Comparison of ENCODE assay signal across 1 cellular context in the genomic region with DNA sequence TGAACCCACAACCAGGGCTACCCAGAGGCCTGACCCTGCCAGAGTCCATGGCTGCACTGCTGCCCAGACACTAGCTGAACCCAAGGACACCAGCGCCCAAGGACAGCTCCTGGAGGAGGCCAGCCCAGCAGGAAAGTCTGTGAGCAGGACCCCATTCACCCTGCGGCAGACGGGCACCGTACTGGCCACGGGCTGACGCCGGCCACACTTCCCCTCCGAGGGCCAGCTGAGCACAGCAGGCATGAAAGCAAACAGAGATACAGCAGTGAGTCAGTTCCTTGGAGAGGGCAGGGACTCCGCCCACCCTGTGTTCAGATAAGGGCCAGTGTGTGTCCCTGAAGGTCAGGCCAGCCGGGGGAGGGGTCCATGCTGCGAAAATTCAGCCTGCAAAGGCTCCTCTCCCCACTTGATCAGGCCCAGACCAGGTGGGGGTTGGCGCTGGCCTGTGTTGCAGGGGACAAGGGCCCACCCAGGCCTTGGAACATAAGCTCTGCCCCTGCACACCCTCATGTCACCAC.
TF ChIP-seq lines count a peak whose summit lies in the region.

No MANE protein-coding gene starts in this region.

TF ChIP-seq in K562, 482 proteins besides CTCF, POLR2A, EP300 and RAD21 (continued from another document and continues in another):
- TF ChIP-seq, protein P1, sequence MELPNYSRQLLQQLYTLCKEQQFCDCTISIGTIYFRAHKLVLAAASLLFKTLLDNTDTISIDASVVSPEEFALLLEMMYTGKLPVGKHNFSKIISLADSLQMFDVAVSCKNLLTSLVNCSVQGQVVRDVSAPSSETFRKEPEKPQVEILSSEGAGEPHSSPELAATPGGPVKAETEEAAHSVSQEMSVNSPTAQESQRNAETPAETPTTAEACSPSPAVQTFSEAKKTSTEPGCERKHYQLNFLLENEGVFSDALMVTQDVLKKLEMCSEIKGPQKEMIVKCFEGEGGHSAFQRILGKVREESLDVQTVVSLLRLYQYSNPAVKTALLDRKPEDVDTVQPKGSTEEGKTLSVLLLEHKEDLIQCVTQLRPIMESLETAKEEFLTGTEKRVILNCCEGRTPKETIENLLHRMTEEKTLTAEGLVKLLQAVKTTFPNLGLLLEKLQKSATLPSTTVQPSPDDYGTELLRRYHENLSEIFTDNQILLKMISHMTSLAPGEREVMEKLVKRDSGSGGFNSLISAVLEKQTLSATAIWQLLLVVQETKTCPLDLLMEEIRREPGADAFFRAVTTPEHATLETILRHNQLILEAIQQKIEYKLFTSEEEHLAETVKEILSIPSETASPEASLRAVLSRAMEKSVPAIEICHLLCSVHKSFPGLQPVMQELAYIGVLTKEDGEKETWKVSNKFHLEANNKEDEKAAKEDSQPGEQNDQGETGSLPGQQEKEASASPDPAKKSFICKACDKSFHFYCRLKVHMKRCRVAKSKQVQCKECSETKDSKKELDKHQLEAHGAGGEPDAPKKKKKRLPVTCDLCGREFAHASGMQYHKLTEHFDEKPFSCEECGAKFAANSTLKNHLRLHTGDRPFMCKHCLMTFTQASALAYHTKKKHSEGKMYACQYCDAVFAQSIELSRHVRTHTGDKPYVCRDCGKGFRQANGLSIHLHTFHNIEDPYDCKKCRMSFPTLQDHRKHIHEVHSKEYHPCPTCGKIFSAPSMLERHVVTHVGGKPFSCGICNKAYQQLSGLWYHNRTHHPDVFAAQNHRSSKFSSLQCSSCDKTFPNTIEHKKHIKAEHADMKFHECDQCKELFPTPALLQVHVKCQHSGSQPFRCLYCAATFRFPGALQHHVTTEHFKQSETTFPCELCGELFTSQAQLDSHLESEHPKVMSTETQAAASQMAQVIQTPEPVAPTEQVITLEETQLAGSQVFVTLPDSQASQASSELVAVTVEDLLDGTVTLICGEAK (IDR thresholded peaks at IDR 0.05): no peak
- TF ChIP-seq, protein P1 (CRISPR knock-in tag; IDR thresholded peaks at IDR 0.05): no peak
- TF ChIP-seq, protein P2, sequence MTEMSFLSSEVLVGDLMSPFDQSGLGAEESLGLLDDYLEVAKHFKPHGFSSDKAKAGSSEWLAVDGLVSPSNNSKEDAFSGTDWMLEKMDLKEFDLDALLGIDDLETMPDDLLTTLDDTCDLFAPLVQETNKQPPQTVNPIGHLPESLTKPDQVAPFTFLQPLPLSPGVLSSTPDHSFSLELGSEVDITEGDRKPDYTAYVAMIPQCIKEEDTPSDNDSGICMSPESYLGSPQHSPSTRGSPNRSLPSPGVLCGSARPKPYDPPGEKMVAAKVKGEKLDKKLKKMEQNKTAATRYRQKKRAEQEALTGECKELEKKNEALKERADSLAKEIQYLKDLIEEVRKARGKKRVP (CRISPR knock-in tag; IDR thresholded peaks at IDR 0.05): peak; percentile 70
- TF ChIP-seq COPS2 (conservative IDR thresholded peaks at IDR 0.05) (no peak), SMARCC2 (IDR thresholded peaks at IDR 0.05; ENCODE audit: low read depth) (0 out of 2 replicates have a peak, but pooled peaks have one; percentile 53), TBP (optimal IDR thresholded peaks at IDR 0.05; ENCODE audit: low read depth, low read length) (peak; percentile 22), ZNF184 (CRISPR knock-in tag; IDR thresholded peaks at IDR 0.05) (no peak), GTF2E2 (tag; IDR thresholded peaks at IDR 0.05) (no peak), ZNF444 (CRISPR knock-in tag; IDR thresholded peaks at IDR 0.05) (no peak), TAF1 (IDR thresholded peaks at IDR 0.05; ENCODE audit: control insufficient read depth, extremely low read depth, insufficient read depth, low read length, severe bottlenecking) (peak; percentile 50), MXI1 (IDR thresholded peaks at IDR 0.05; ENCODE audit: low read depth, low read length) (0 out of 2 replicates have a peak, but pooled peaks have one; percentile 67), ZNF408 (CRISPR knock-in tag; IDR thresholded peaks at IDR 0.05; ENCODE audit: low read depth) (no peak), ZNF197 (CRISPR knock-in tag; IDR thresholded peaks at IDR 0.05; ENCODE audit: low read depth) (no peak), KDM1A (IDR thresholded peaks at IDR 0.05) (peak in 1 of 2 experiments; percentile 17; a peak in 1 of 4 replicates), ZNF766 (CRISPR knock-in tag; conservative IDR thresholded peaks at IDR 0.05) (no peak), HIVEP1 (CRISPR knock-in tag; IDR thresholded peaks at IDR 0.05) (0 out of 2 replicates have a peak, but pooled peaks have one; percentile 73)
- TF ChIP-seq, protein P3, sequence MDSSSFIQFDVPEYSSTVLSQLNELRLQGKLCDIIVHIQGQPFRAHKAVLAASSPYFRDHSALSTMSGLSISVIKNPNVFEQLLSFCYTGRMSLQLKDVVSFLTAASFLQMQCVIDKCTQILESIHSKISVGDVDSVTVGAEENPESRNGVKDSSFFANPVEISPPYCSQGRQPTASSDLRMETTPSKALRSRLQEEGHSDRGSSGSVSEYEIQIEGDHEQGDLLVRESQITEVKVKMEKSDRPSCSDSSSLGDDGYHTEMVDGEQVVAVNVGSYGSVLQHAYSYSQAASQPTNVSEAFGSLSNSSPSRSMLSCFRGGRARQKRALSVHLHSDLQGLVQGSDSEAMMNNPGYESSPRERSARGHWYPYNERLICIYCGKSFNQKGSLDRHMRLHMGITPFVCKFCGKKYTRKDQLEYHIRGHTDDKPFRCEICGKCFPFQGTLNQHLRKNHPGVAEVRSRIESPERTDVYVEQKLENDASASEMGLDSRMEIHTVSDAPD (CRISPR knock-in tag; IDR thresholded peaks at IDR 0.05): no peak
- TF ChIP-seq, protein P4, sequence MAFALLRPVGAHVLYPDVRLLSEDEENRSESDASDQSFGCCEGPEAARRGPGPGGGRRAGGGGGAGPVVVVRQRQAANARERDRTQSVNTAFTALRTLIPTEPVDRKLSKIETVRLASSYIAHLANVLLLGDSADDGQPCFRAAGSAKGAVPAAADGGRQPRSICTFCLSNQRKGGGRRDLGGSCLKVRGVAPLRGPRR (CRISPR knock-in tag; IDR thresholded peaks at IDR 0.05): no peak
- TF ChIP-seq, protein P5, sequence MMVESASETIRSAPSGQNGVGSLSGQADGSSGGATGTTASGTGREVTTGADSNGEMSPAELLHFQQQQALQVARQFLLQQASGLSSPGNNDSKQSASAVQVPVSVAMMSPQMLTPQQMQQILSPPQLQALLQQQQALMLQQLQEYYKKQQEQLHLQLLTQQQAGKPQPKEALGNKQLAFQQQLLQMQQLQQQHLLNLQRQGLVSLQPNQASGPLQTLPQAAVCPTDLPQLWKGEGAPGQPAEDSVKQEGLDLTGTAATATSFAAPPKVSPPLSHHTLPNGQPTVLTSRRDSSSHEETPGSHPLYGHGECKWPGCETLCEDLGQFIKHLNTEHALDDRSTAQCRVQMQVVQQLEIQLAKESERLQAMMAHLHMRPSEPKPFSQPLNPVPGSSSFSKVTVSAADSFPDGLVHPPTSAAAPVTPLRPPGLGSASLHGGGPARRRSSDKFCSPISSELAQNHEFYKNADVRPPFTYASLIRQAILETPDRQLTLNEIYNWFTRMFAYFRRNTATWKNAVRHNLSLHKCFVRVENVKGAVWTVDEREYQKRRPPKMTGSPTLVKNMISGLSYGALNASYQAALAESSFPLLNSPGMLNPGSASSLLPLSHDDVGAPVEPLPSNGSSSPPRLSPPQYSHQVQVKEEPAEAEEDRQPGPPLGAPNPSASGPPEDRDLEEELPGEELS (CRISPR knock-in tag; IDR thresholded peaks at IDR 0.05; ENCODE audit: borderline replicate concordance): no peak
- TF ChIP-seq, protein P6, sequence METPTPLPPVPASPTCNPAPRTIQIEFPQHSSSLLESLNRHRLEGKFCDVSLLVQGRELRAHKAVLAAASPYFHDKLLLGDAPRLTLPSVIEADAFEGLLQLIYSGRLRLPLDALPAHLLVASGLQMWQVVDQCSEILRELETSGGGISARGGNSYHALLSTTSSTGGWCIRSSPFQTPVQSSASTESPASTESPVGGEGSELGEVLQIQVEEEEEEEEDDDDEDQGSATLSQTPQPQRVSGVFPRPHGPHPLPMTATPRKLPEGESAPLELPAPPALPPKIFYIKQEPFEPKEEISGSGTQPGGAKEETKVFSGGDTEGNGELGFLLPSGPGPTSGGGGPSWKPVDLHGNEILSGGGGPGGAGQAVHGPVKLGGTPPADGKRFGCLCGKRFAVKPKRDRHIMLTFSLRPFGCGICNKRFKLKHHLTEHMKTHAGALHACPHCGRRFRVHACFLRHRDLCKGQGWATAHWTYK (CRISPR knock-in tag; IDR thresholded peaks at IDR 0.05): peak; percentile 77; the same call in 1 of the 2 replicates
- TF ChIP-seq, protein P7, sequence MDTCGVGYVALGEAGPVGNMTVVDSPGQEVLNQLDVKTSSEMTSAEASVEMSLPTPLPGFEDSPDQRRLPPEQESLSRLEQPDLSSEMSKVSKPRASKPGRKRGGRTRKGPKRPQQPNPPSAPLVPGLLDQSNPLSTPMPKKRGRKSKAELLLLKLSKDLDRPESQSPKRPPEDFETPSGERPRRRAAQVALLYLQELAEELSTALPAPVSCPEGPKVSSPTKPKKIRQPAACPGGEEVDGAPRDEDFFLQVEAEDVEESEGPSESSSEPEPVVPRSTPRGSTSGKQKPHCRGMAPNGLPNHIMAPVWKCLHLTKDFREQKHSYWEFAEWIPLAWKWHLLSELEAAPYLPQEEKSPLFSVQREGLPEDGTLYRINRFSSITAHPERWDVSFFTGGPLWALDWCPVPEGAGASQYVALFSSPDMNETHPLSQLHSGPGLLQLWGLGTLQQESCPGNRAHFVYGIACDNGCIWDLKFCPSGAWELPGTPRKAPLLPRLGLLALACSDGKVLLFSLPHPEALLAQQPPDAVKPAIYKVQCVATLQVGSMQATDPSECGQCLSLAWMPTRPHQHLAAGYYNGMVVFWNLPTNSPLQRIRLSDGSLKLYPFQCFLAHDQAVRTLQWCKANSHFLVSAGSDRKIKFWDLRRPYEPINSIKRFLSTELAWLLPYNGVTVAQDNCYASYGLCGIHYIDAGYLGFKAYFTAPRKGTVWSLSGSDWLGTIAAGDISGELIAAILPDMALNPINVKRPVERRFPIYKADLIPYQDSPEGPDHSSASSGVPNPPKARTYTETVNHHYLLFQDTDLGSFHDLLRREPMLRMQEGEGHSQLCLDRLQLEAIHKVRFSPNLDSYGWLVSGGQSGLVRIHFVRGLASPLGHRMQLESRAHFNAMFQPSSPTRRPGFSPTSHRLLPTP (IDR thresholded peaks at IDR 0.05; ENCODE audit: borderline replicate concordance, extremely low read depth, insufficient read length): no peak
- TF ChIP-seq, protein P8, sequence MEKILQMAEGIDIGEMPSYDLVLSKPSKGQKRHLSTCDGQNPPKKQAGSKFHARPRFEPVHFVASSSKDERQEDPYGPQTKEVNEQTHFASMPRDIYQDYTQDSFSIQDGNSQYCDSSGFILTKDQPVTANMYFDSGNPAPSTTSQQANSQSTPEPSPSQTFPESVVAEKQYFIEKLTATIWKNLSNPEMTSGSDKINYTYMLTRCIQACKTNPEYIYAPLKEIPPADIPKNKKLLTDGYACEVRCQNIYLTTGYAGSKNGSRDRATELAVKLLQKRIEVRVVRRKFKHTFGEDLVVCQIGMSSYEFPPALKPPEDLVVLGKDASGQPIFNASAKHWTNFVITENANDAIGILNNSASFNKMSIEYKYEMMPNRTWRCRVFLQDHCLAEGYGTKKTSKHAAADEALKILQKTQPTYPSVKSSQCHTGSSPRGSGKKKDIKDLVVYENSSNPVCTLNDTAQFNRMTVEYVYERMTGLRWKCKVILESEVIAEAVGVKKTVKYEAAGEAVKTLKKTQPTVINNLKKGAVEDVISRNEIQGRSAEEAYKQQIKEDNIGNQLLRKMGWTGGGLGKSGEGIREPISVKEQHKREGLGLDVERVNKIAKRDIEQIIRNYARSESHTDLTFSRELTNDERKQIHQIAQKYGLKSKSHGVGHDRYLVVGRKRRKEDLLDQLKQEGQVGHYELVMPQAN (IDR thresholded peaks at IDR 0.05; ENCODE audit: borderline replicate concordance): peak; percentile 45; the same call in 1 of the 2 replicates
- TF ChIP-seq, protein P9, sequence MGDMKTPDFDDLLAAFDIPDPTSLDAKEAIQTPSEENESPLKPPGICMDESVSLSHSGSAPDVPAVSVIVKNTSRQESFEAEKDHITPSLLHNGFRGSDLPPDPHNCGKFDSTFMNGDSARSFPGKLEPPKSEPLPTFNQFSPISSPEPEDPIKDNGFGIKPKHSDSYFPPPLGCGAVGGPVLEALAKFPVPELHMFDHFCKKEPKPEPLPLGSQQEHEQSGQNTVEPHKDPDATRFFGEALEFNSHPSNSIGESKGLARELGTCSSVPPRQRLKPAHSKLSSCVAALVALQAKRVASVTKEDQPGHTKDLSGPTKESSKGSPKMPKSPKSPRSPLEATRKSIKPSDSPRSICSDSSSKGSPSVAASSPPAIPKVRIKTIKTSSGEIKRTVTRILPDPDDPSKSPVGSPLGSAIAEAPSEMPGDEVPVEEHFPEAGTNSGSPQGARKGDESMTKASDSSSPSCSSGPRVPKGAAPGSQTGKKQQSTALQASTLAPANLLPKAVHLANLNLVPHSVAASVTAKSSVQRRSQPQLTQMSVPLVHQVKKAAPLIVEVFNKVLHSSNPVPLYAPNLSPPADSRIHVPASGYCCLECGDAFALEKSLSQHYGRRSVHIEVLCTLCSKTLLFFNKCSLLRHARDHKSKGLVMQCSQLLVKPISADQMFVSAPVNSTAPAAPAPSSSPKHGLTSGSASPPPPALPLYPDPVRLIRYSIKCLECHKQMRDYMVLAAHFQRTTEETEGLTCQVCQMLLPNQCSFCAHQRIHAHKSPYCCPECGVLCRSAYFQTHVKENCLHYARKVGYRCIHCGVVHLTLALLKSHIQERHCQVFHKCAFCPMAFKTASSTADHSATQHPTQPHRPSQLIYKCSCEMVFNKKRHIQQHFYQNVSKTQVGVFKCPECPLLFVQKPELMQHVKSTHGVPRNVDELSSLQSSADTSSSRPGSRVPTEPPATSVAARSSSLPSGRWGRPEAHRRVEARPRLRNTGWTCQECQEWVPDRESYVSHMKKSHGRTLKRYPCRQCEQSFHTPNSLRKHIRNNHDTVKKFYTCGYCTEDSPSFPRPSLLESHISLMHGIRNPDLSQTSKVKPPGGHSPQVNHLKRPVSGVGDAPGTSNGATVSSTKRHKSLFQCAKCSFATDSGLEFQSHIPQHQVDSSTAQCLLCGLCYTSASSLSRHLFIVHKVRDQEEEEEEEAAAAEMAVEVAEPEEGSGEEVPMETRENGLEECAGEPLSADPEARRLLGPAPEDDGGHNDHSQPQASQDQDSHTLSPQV (IDR thresholded peaks at IDR 0.05): peak; percentile 96
